In genomic region chr10:59830601-59831259, GRCh38 we compare ENCODE assay signal across 9 cellular contexts.
DNase-seq lines count a peak whose midpoint lies in the region; ATAC-seq, FAIRE-seq and TF ChIP-seq lines count a peak whose summit lies in the region.
"Had no signal": no experiment of that assay in that cellular context is flagged by ENCODE, and none has a peak within 500 bp of the region (broad histone marks: within the 10 kb centered on the region; RNA-seq: fewer than 3 reads in every experiment).

No MANE protein-coding gene starts in this region.

- H3K36me3 ChIP-seq in endothelial cell of umbilical vein (ENCODE audit: control insufficient read depth in 2 of 2, extremely low read depth in 1 of 2, insufficient read depth in 2 of 2, low read length in 2 of 2) (no peaks in the 10 kb centered on the region), mesendoderm (ENCODE audit: control insufficient read depth, insufficient read depth, low read length) (no peaks in the 10 kb centered on the region)

- H2AK5ac ChIP-seq in mesendoderm (ENCODE audit: low read length): no peak overlapping the region

- peak; percentile 20 for DNase-seq in NCI-H1105 treated with DMSO at 0.1 percent for 48 hours (lab: John Stamatoyannopoulos, UW)
- DNase-seq in NCI-H1105 (lab: John Stamatoyannopoulos, UW): no peak
- peak; percentile 47 for DNase-seq in HK-2 (ENCODE audit: unreplicated experiment)
- peak; percentile 23 for DNase-seq in RPMI8226
- DNase-seq in endothelial cell of umbilical vein (ENCODE audit: low read depth, low spot score): peak; percentile 68
- peak; percentile 80 for DNase-seq in mesendoderm

- peaks cover 11% of the 10 kb centered on the region for H3K79me1 ChIP-seq in mesendoderm (ENCODE audit: low read length)

- TF ChIP-seq POLR2A in endothelial cell of umbilical vein (IDR thresholded peaks at IDR 0.05; ENCODE audit: low read depth, low read length): no peak

- H3K4me3 ChIP-seq in endothelial cell of umbilical vein (replicated peaks in 1 of 3; ENCODE audit: insufficient read depth in 1 of 3, low read depth in 1 of 3, low read length in 3 of 3): no peak overlapping the region
- H3K4me3 ChIP-seq in mesendoderm (ENCODE audit: low read length): no peak overlapping the region
- H3K4me3 ChIP-seq: BLaER1 treated with 17β-estradiol and CSF1 and Interleukin-3, amounts not matched to agents 10 nM and 100 nM had no signal

- no TSS peak for BruUV-seq in endothelial cell of umbilical vein (replicated peaks; lab: Mats Ljungman, UMichigan)

- no peak overlapping the region for H4K5ac ChIP-seq in mesendoderm (ENCODE audit: low read length)

- no peak overlapping the region for H2BK15ac ChIP-seq in mesendoderm (replicated peaks; ENCODE audit: low read depth)

- H3K27ac ChIP-seq in endothelial cell of umbilical vein (ENCODE audit: insufficient read depth, low read depth, low read length) (no peak overlapping the region), mesendoderm (ENCODE audit: low read depth, low read length) (no peak overlapping the region)

- no peaks in the 10 kb centered on the region for H3K9me3 ChIP-seq in endothelial cell of umbilical vein (replicated peaks; ENCODE audit: control insufficient read depth, insufficient read depth, low read length)

- H3K4me1 ChIP-seq in endothelial cell of umbilical vein (ENCODE audit: control insufficient read depth, extremely low read depth, insufficient read depth, low read length): peaks cover 5% of the 10 kb centered on the region
- no peaks in the 10 kb centered on the region for H3K4me1 ChIP-seq in mesendoderm (ENCODE audit: control insufficient read depth, low read depth, low read length)

- no peak overlapping the region for H3K18ac ChIP-seq in mesendoderm (ENCODE audit: low read length)

- no peak overlapping the region for H2AFZ ChIP-seq in endothelial cell of umbilical vein (ENCODE audit: low read depth, low read length)

- H3K4me2 ChIP-seq in endothelial cell of umbilical vein (ENCODE audit: insufficient read depth, low read length) (no peak overlapping the region), mesendoderm (ENCODE audit: low read length) (no peak overlapping the region)

- peak; percentile 74 to 88 for TF ChIP-seq CTCF in endothelial cell of umbilical vein (IDR thresholded peaks at IDR 0.05; ENCODE audit: extremely low read depth in 1 of 2, insufficient read depth in 1 of 2, low read depth in 1 of 2, low read length in 2 of 2)

- H3K9ac ChIP-seq in endothelial cell of umbilical vein (replicated peaks; ENCODE audit: extremely low read depth, insufficient read depth, low read length): no peak overlapping the region
- no peak overlapping the region for H3K9ac ChIP-seq in mesendoderm (ENCODE audit: low read length)
- H3K9ac ChIP-seq: BLaER1 treated with 17β-estradiol and CSF1 and Interleukin-3, amounts not matched to agents 10 nM and 100 nM had no signal

- CTCF ChIA-PET in endothelial cell of umbilical vein (lab: Charles Lee): interaction anchor here (0.6 to 4.0 kb wide), 35 partner anchors 8 to 1121 kb away, joined by 3 to 86 read pairs (median 5); partner anchors contain the start of gene CCDC6

- peak; percentile 71 for FAIRE-seq in endothelial cell of umbilical vein (lab: Jason Lieb, UNC)

- H4K8ac ChIP-seq in mesendoderm (ENCODE audit: low read depth, low read length): no peak overlapping the region

- no peaks in the 10 kb centered on the region for H4K20me1 ChIP-seq in endothelial cell of umbilical vein (replicated peaks; ENCODE audit: control insufficient read depth, extremely low read depth, insufficient read depth, low read length)

- dilution Hi-C loops in endothelial cell of umbilical vein (cut with MboI; ENCODE audit: extremely low pct_ligation_motif_present, low sequenced_read_pairs): no loop called here

- H3K79me2 ChIP-seq in endothelial cell of umbilical vein (ENCODE audit: control insufficient read depth, insufficient read depth, low read length): peaks cover 5% of the 10 kb centered on the region
- no peaks in the 10 kb centered on the region for H3K79me2 ChIP-seq in mesendoderm (ENCODE audit: control insufficient read depth, insufficient read depth, low read length)

- POLR2A ChIA-PET in endothelial cell of umbilical vein (lab: Charles Lee): interaction anchor here (0.6 to 1.1 kb wide), 2 partner anchors 76 to 202 kb away, joined by 3 read pairs; partner anchors contain the start of gene CCDC6

- no peaks in the 10 kb centered on the region for H3K27me3 ChIP-seq in endothelial cell of umbilical vein (ENCODE audit: control insufficient read depth in 2 of 2, insufficient read depth in 2 of 2, low read length in 2 of 2)
- H3K27me3 ChIP-seq in mesendoderm (ENCODE audit: insufficient read depth, low read length, poor library complexity): no peaks in the 10 kb centered on the region
- H3K27me3 ChIP-seq: BLaER1 treated with 17β-estradiol and CSF1 and Interleukin-3, amounts not matched to agents 10 nM and 100 nM had no signal

- H3K4ac ChIP-seq in mesendoderm (ENCODE audit: low read depth, low read length): no peak overlapping the region

- no peaks in the 10 kb centered on the region for H3K9me1 ChIP-seq in endothelial cell of umbilical vein (replicated peaks; ENCODE audit: control insufficient read depth, extremely low read depth, insufficient read depth, low read length)

- no peak overlapping the region for H2BK120ac ChIP-seq in mesendoderm (ENCODE audit: low read depth, low read length)

- no peak overlapping the region for H3K23ac ChIP-seq in mesendoderm (ENCODE audit: low read length)

- no peak overlapping the region for H3K56ac ChIP-seq in mesendoderm (ENCODE audit: low read length)

- ATAC-seq in HG03095 (IDR thresholded peaks at IDR 0.05; ENCODE audit: unreplicated experiment) (no peak), GM19395 (IDR thresholded peaks at IDR 0.05; ENCODE audit: unreplicated experiment) (no peak)

- WGBS in mesendoderm (ENCODE audit: extremely low coverage, insufficient coverage, low lambda C conversion rate): no CpG with 5 or more reads among the region's 7 CpGs

- intact Hi-C loops in endothelial cell of umbilical vein (cut with micrococcal nuclease): loop anchor here (1.0 to 10.0 kb wide), 4 partner anchors 76 to 586 kb away; partner anchors contain the start of gene CCDC6

- H2BK5ac ChIP-seq in mesendoderm (ENCODE audit: low read length): no peak overlapping the region

TF ChIP-seq in endothelial cell of umbilical vein, 7 proteins besides CTCF, POLR2A, EP300 and RAD21:
- TF ChIP-seq JUN (IDR thresholded peaks at IDR 0.05; ENCODE audit: borderline replicate concordance, insufficient read depth, insufficient read length, low read depth) (no peak), MYC (IDR thresholded peaks at IDR 0.05; ENCODE audit: low read depth, low read length) (no peak)
